Comparison of ENCODE assay signal across 8 cellular contexts in the genomic region with DNA sequence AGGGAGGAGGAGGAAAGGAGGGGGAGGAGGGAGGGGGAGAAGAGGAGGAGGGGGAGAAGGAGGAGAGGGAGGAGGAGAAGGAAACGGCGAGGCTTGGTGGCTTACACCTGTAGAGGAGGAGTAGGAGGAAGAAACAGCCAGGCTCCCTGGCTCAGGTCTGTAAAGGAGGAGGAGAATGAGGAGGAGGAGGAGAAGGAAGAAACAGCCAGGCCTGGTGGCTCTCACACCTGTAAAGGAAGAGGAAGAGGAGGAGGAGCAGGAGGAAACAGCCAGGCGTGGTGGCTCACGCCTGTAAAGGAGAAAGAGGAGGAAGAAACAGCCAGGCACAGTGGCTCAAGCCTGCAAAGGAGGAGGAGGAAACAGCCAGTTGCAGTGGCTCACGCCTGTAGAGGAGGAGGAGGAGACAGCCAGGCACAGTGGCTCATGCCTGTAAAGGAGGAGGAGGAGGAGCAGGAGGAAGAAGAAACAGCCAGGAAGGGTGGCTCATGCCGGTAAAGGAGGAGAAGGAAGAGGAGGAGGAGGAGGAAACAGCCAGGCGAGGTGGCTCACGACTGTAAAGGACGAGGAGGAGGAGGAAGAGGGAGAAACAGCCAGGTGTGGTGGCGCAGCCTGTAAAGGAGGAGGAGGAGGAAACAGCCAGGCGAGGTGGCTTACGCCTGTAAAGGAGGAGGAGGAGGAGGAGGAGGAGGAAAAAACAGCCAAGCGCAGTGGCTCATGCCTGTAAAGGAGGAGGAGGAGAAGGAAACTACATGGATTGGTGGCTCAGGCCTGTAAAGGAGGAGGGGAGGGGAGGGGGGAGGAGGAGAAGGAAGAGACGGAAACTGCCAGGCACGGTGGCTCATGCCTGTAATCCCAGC. TPM values are rescaled to one million over a fixed set of nuclear protein-coding genes. Genes with fewer than 3 reads are reported as not detected.
A peak's percentile ranks its signal among the peaks of the same experiment; 100 is the strongest.
DNase-seq lines count a peak whose midpoint lies in the region; ATAC-seq, FAIRE-seq and TF ChIP-seq lines count a peak whose summit lies in the region.

No MANE protein-coding gene starts in this region.

- no peaks in the 10 kb centered on the region for H3K9me3 ChIP-seq in endothelial cell of umbilical vein (replicated peaks; ENCODE audit: control insufficient read depth, insufficient read depth, low read length)
- no peaks in the 10 kb centered on the region for H3K9me3 ChIP-seq in thymus (ENCODE audit: control insufficient read depth)

- no peaks in the 10 kb centered on the region for H4K20me1 ChIP-seq in endothelial cell of umbilical vein (replicated peaks; ENCODE audit: control insufficient read depth, extremely low read depth, insufficient read depth, low read length)

- no peaks in the 10 kb centered on the region for H3K79me2 ChIP-seq in endothelial cell of umbilical vein (ENCODE audit: control insufficient read depth, insufficient read depth, low read length)

- peak; percentile 79 for FAIRE-seq in endothelial cell of umbilical vein (lab: Jason Lieb, UNC)

- peak overlapping the region; percentile 82 for H3K4me3 Mint-ChIP-seq in activated CD8-positive, alpha-beta T cell treated with anti-CD3 and anti-CD28 coated beads, Interleukin-2, amount 10 ng/mL, durations not matched to agents 7 days and 5 days

- DNase-seq in AG10803 (ENCODE audit: low read depth) (peak; percentile 87), NCI-H774 (lab: John Stamatoyannopoulos, UW) (peak; percentile 44), endothelial cell of umbilical vein (ENCODE audit: low read depth, low spot score) (peak; percentile 77), mucosa of gallbladder (ENCODE audit: low spot score) (peak; percentile 83)
- DNase-seq in activated CD8-positive, alpha-beta T cell treated with anti-CD3 and anti-CD28 coated beads, Interleukin-2, amount 10 ng/mL, durations not matched to agents 7 days and 5 days = peak; percentile 51

- WGBS in thymus = 8% methylated on average over 15 of the region's 15 CpGs

- H3K27ac Mint-ChIP-seq in activated CD8-positive, alpha-beta T cell treated with anti-CD3 and anti-CD28 coated beads, Interleukin-2, amount 10 ng/mL, durations not matched to agents 7 days and 5 days = peak overlapping the region; percentile 94

- H3K27me3 Mint-ChIP-seq in activated CD8-positive, alpha-beta T cell treated with anti-CD3 and anti-CD28 coated beads, Interleukin-2, amount 10 ng/mL, durations not matched to agents 7 days and 5 days (ENCODE audit: low read depth) = no peaks in the 10 kb centered on the region

- TF ChIP-seq CTCF in AG10803 (conservative IDR thresholded peaks at IDR 0.05; ENCODE audit: low read length) = no peak
- TF ChIP-seq CTCF in endothelial cell of umbilical vein (IDR thresholded peaks at IDR 0.05; ENCODE audit: extremely low read depth in 1 of 2, insufficient read depth in 1 of 2, low read depth in 1 of 2, low read length in 2 of 2) = no peak

- peak overlapping the region; percentile 75 for H2AFZ ChIP-seq in endothelial cell of umbilical vein (ENCODE audit: low read depth, low read length)

- H3K36me3 Mint-ChIP-seq in activated CD8-positive, alpha-beta T cell treated with anti-CD3 and anti-CD28 coated beads, Interleukin-2, amount 10 ng/mL, durations not matched to agents 7 days and 5 days (ENCODE audit: low read depth) = no peaks in the 10 kb centered on the region

- peak overlapping the region; percentile 48 for H3K4me2 ChIP-seq in endothelial cell of umbilical vein (ENCODE audit: insufficient read depth, low read length)

- H3K36me3 ChIP-seq in endothelial cell of umbilical vein (ENCODE audit: control insufficient read depth in 2 of 2, extremely low read depth in 1 of 2, insufficient read depth in 2 of 2, low read length in 2 of 2) (no peaks in the 10 kb centered on the region), thymus (ENCODE audit: control insufficient read depth, insufficient read depth) (no peaks in the 10 kb centered on the region)

- no peaks in the 10 kb centered on the region for H3K9me3 Mint-ChIP-seq in activated CD8-positive, alpha-beta T cell treated with anti-CD3 and anti-CD28 coated beads, Interleukin-2, amount 10 ng/mL, durations not matched to agents 7 days and 5 days (ENCODE audit: insufficient read depth)

- CTCF ChIA-PET in activated CD8-positive, alpha-beta T cell treated with anti-CD3 and anti-CD28 coated beads, Interleukin-2, amount 10 ng/mL, durations not matched to agents 7 days and 5 days (lab: Charles Lee) = no interaction called here
- CTCF ChIA-PET in endothelial cell of umbilical vein (lab: Charles Lee) = interaction anchor here (0.6 to 1.2 kb wide), 2 partner anchors 15 to 65 kb away, joined by 3 to 4 read pairs; a partner anchor contains a TSS

- POLR2A ChIA-PET in activated CD8-positive, alpha-beta T cell treated with anti-CD3 and anti-CD28 coated beads, Interleukin-2, amount 10 ng/mL, durations not matched to agents 7 days and 5 days (lab: Charles Lee) = no interaction called here
- POLR2A ChIA-PET in endothelial cell of umbilical vein (lab: Charles Lee) = no interaction called here

- intact Hi-C loops in endothelial cell of umbilical vein (cut with micrococcal nuclease) = no loop called here

- TF ChIP-seq POLR2A in endothelial cell of umbilical vein (IDR thresholded peaks at IDR 0.05; ENCODE audit: low read depth, low read length) = no peak

- BruUV-seq in endothelial cell of umbilical vein (replicated peaks; lab: Mats Ljungman, UMichigan) = no TSS peak

- H3K4me1 Mint-ChIP-seq in activated CD8-positive, alpha-beta T cell treated with anti-CD3 and anti-CD28 coated beads, Interleukin-2, amount 10 ng/mL, durations not matched to agents 7 days and 5 days (ENCODE audit: low read depth) = peaks cover 11% of the 10 kb centered on the region

- no peaks in the 10 kb centered on the region for H3K27me3 ChIP-seq in endothelial cell of umbilical vein (ENCODE audit: control insufficient read depth in 2 of 2, insufficient read depth in 2 of 2, low read length in 2 of 2)
- no peaks in the 10 kb centered on the region for H3K27me3 ChIP-seq in thymus (ENCODE audit: control insufficient read depth, insufficient read depth)

- dilution Hi-C loops in endothelial cell of umbilical vein (cut with MboI; ENCODE audit: extremely low pct_ligation_motif_present, low sequenced_read_pairs) = no loop called here

- H3K4me3 ChIP-seq in AG10803 (ENCODE audit: low read length) (peak overlapping the region; percentile 62), endothelial cell of umbilical vein (replicated peaks in 1 of 3; ENCODE audit: insufficient read depth in 1 of 3, low read depth in 1 of 3, low read length in 3 of 3) (peak overlapping the region in 2 of 3 experiments; percentile 16 to 28), thymus (ENCODE audit: low read length) (peak overlapping the region; percentile 11)

- H3K9me1 ChIP-seq in endothelial cell of umbilical vein (replicated peaks; ENCODE audit: control insufficient read depth, extremely low read depth, insufficient read depth, low read length) = no peaks in the 10 kb centered on the region

- peak; percentile 77 for ATAC-seq in GM18907 (IDR thresholded peaks at IDR 0.05; ENCODE audit: unreplicated experiment)
- ATAC-seq in HG03196 (IDR thresholded peaks at IDR 0.05; ENCODE audit: unreplicated experiment) = peak; percentile 65
- peak; percentile 95 for ATAC-seq in activated CD8-positive, alpha-beta T cell treated with anti-CD3 and anti-CD28 coated beads, Interleukin-2, amount 10 ng/mL, durations not matched to agents 7 days and 5 days

- H3K9ac ChIP-seq in endothelial cell of umbilical vein (replicated peaks; ENCODE audit: extremely low read depth, insufficient read depth, low read length) = peak overlapping the region; percentile 16

- H3K27ac ChIP-seq in endothelial cell of umbilical vein (ENCODE audit: insufficient read depth, low read depth, low read length) = no peak overlapping the region
- peak overlapping the region; percentile 62 for H3K27ac ChIP-seq in thymus (ENCODE audit: low read depth)

- peaks cover 4% of the 10 kb centered on the region for H3K4me1 ChIP-seq in endothelial cell of umbilical vein (ENCODE audit: control insufficient read depth, extremely low read depth, insufficient read depth, low read length)
- peaks cover 3% of the 10 kb centered on the region for H3K4me1 ChIP-seq in thymus (ENCODE audit: control insufficient read depth, insufficient read depth, low read length)

TF ChIP-seq in endothelial cell of umbilical vein, 7 proteins besides CTCF, POLR2A, EP300 and RAD21:
- no peak for TF ChIP-seq FOS (IDR thresholded peaks at IDR 0.05; ENCODE audit: borderline replicate concordance, insufficient read depth, low read length)
- no peak for TF ChIP-seq POLR2AphosphoS5 (IDR thresholded peaks at IDR 0.05; ENCODE audit: insufficient read depth, low read depth, low read length)

RNA-seq across cellular contexts. Expression of a gene that starts 14.9 kb away (rescaled TPM):
- 10 to 100 TPM; 29.0 to 31.3 TPM for total RNA-seq in activated CD8-positive, alpha-beta T cell treated with anti-CD3 and anti-CD28 coated beads, Interleukin-2, amount 10 ng/mL, durations not matched to agents 7 days and 5 days
- total RNA-seq in endothelial cell of umbilical vein = 20.3 and 29.7 TPM in 2 replicates
- 9.9 and 14.2 TPM in 2 replicates for polyA plus RNA-seq in endothelial cell of umbilical vein
- polyA plus RNA-seq in endothelial cell of umbilical vein (2011; cell fraction: cytosol; rRNA removed) = 26.2 TPM in 2 replicates
- 15.5 and 21.8 TPM in 2 replicates for polyA plus RNA-seq in endothelial cell of umbilical vein (2011; cell fraction: nucleus; rRNA removed)
- polyA plus RNA-seq in endothelial cell of umbilical vein (2012) = 25.0 and 25.1 TPM in 2 replicates
- 25.0 and 33.7 TPM in 2 replicates for polyA minus RNA-seq in endothelial cell of umbilical vein
- polyA minus RNA-seq in endothelial cell of umbilical vein (2011; cell fraction: cytosol; rRNA and poly(A)+ RNA removed) = 17.0 TPM
- polyA minus RNA-seq in endothelial cell of umbilical vein (2011; cell fraction: nucleus; rRNA and poly(A)+ RNA removed) = 13.7 and 14.5 TPM in 2 replicates
- 30.4 TPM for total RNA-seq in mucosa of gallbladder
- polyA plus RNA-seq in thymus = 23.6 TPM

RNA-seq across cellular contexts. Expression of a gene that starts 24.2 kb away (rescaled TPM):
- 10 to 100 TPM; 29.9 to 34.1 TPM for total RNA-seq in activated CD8-positive, alpha-beta T cell treated with anti-CD3 and anti-CD28 coated beads, Interleukin-2, amount 10 ng/mL, durations not matched to agents 7 days and 5 days
- total RNA-seq in endothelial cell of umbilical vein (48.4 and 50.5 TPM in 2 replicates), mucosa of gallbladder (138 TPM)
- polyA plus RNA-seq in endothelial cell of umbilical vein (57.8 and 62.4 TPM in 2 replicates), thymus (24.6 TPM)
- polyA plus RNA-seq in endothelial cell of umbilical vein (2011; cell fraction: cytosol; rRNA removed) = 41.1 and 45.6 TPM in 2 replicates
- 104 and 108 TPM in 2 replicates for polyA plus RNA-seq in endothelial cell of umbilical vein (2011; cell fraction: nucleus; rRNA removed)
- polyA plus RNA-seq in endothelial cell of umbilical vein (2012) = 35.0 and 38.4 TPM in 2 replicates
- 33.8 and 37.0 TPM in 2 replicates for polyA minus RNA-seq in endothelial cell of umbilical vein
- 19.5 TPM for polyA minus RNA-seq in endothelial cell of umbilical vein (2011; cell fraction: cytosol; rRNA and poly(A)+ RNA removed)
- polyA minus RNA-seq in endothelial cell of umbilical vein (2011; cell fraction: nucleus; rRNA and poly(A)+ RNA removed) = 15.5 and 31.3 TPM in 2 replicates

Comparison
In these comparisons a context has a peak if more than half of its experiments do, and no peak if none do; other contexts are left out.
1. H3K4me3 ChIP-seq: peak in every context shown above with its lines; median percentile 62 in AG10803; 22 in endothelial cell of umbilical vein; 11 in thymus.